ENCODE assay signal across 1 cellular context in the genomic region with DNA sequence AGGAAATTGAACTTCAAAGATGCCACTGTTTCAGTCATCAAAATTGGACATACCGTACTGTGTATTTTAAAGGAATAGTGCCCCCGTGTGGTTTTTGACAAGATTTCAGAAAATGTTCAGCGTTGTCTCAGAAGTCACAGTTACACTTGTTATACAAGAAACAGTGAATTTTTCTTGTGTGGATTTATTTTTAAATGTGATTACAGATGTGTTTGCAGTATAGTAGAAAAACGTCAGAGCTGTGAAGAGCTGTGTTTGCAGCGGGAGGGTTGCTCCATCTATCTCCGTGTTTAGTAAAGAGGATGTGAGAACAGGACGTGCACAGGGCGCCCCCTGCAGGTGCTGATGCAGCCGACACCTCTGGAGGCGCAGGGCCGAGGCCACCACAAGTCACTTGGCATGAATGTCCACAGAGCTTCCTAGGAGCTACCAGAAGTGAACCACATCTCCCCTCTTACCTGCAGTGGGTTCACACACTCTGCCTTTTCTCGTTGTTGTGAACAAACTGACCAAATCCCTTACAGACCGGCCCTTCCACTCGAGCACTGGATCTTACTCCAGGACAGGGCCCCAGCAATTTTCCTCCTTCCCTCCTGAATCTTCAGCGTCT.
A peak's percentile ranks its signal among the peaks of the same experiment; 100 is the strongest.
TF ChIP-seq lines count a peak whose summit lies in the region.

No MANE protein-coding gene starts in this region.

TF ChIP-seq in HepG2, 621 proteins besides CTCF, POLR2A, EP300 and RAD21 (continued from another document):
- TF ChIP-seq, protein P1, sequence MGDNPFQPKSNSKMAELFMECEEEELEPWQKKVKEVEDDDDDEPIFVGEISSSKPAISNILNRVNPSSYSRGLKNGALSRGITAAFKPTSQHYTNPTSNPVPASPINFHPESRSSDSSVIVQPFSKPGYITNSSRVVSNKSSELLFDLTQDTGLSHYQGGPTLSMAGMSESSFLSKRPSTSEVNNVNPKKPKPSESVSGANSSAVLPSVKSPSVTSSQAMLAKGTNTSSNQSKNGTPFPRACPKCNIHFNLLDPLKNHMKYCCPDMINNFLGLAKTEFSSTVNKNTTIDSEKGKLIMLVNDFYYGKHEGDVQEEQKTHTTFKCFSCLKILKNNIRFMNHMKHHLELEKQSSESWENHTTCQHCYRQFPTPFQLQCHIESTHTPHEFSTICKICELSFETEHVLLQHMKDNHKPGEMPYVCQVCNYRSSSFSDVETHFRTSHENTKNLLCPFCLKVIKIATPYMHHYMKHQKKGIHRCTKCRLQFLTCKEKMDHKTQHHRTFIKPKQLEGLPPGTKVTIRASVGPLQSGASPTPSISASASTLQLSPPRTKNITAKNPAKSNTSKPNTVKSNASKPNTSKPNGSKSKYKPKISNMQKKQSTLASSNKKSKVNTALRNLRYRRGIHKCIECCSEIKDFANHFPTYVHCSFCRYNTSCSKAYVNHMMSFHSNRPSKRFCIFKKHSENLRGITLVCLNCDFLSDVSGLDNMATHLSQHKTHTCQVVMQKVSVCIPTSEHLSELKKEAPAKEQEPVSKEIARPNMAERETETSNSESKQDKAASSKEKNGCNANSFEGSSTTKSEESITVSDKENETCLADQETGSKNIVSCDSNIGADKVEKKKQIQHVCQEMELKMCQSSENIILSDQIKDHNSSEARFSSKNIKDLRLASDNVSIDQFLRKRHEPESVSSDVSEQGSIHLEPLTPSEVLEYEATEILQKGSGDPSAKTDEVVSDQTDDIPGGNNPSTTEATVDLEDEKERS (CRISPR knock-in tag; IDR thresholded peaks at IDR 0.05): no peak
- TF ChIP-seq, protein P2, sequence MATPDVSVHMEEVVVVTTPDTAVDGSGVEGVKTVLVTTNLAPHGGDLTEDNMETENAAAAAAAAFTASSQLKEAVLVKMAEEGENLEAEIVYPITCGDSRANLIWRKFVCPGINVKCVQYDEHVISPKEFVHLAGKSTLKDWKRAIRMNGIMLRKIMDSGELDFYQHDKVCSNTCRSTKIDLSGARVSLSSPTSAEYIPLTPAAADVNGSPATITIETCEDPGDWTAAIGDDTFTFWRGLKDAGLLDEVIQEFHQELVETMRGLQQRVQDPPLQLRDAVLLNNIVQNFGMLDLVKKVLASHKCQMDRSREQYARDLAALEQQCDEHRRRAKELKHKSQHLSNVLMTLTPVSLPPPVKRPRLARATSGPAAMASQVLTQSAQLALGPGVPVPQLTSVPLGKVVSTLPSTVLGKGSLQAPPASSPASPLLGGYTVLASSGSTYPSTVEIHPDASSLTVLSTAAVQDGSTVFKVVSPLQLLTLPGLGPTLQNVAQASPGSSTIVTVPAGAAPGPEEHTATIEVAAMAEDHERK (CRISPR knock-in tag; IDR thresholded peaks at IDR 0.05; ENCODE audit: low read depth): no peak
- TF ChIP-seq NONO (IDR thresholded peaks at IDR 0.05) (no peak), NONO (CRISPR knock-in tag; conservative IDR thresholded peaks at IDR 0.05) (no peak), FOXP1 (IDR thresholded peaks at IDR 0.05) (no peak), FOXP1 (CRISPR knock-in tag; IDR thresholded peaks at IDR 0.05) (no peak), MZF1 (CRISPR knock-in tag; IDR thresholded peaks at IDR 0.05; ENCODE audit: borderline replicate concordance) (no peak), ZC3H4 (CRISPR knock-in tag; IDR thresholded peaks at IDR 0.05; ENCODE audit: borderline replicate concordance) (no peak), PAWR (CRISPR knock-in tag; IDR thresholded peaks at IDR 0.05; ENCODE audit: borderline replicate concordance) (no peak), MTF1 (CRISPR knock-in tag; IDR thresholded peaks at IDR 0.05) (no peak), SP140L (CRISPR knock-in tag; IDR thresholded peaks at IDR 0.05; ENCODE audit: borderline replicate concordance) (0 out of 2 replicates have a peak, but pooled peaks have one; percentile 85), SATB2 (CRISPR knock-in tag; IDR thresholded peaks at IDR 0.05) (no peak), PHF5A (CRISPR knock-in tag; IDR thresholded peaks at IDR 0.05; ENCODE audit: low read depth, unreplicated experiment) (no peak), ZNF33A (CRISPR knock-in tag; IDR thresholded peaks at IDR 0.05; ENCODE audit: borderline replicate concordance) (no peak), NCOA2 (CRISPR knock-in tag; IDR thresholded peaks at IDR 0.05) (no peak), HCFC1 (IDR thresholded peaks at IDR 0.05; ENCODE audit: low read depth, low read length) (no peak), ZBTB7A (CRISPR knock-in tag; IDR thresholded peaks at IDR 0.05) (no peak)
- TF ChIP-seq, protein P3, sequence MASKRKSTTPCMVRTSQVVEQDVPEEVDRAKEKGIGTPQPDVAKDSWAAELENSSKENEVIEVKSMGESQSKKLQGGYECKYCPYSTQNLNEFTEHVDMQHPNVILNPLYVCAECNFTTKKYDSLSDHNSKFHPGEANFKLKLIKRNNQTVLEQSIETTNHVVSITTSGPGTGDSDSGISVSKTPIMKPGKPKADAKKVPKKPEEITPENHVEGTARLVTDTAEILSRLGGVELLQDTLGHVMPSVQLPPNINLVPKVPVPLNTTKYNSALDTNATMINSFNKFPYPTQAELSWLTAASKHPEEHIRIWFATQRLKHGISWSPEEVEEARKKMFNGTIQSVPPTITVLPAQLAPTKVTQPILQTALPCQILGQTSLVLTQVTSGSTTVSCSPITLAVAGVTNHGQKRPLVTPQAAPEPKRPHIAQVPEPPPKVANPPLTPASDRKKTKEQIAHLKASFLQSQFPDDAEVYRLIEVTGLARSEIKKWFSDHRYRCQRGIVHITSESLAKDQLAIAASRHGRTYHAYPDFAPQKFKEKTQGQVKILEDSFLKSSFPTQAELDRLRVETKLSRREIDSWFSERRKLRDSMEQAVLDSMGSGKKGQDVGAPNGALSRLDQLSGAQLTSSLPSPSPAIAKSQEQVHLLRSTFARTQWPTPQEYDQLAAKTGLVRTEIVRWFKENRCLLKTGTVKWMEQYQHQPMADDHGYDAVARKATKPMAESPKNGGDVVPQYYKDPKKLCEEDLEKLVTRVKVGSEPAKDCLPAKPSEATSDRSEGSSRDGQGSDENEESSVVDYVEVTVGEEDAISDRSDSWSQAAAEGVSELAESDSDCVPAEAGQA (IDR thresholded peaks at IDR 0.05; ENCODE audit: low read depth): no peak
- TF ChIP-seq, protein P3 (CRISPR knock-in tag; IDR thresholded peaks at IDR 0.05; ENCODE audit: borderline replicate concordance): no peak
